Comparison of ENCODE assay signal across 8 cellular contexts in the genomic region with DNA sequence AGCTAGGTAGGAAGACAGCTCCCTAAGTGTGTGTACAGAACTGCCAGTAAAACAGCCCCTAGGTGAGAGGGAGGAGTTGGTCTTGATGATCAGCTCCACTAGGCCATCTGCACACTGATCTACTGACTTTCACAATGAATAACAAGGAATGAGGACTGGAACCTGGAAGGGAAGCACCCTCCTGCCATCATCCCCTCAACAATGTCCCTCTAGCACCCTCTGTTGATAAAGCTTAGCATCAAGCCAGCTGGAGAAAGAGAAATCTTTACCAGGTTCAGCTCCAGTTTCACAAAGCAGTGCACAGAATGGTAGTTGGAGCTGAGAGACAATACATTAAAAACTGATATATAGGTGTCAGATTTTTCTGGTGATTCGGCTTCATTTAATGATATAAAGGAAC. TPM values are rescaled to one million over a fixed set of nuclear protein-coding genes. Genes with fewer than 3 reads are reported as not detected.
A peak's percentile ranks its signal among the peaks of the same experiment; 100 is the strongest.
DNase-seq lines count a peak whose midpoint lies in the region; ATAC-seq and TF ChIP-seq lines count a peak whose summit lies in the region.

No MANE protein-coding gene starts in this region.

- H3K4me1 ChIP-seq in BE2C = no peaks in the 10 kb centered on the region

- no peaks in the 10 kb centered on the region for H3K27me3 ChIP-seq in BE2C

- ATAC-seq in GM21576 (IDR thresholded peaks at IDR 0.05; ENCODE audit: unreplicated experiment) (peak; percentile 59), HG03175 (IDR thresholded peaks at IDR 0.05; ENCODE audit: unreplicated experiment) (no peak), GM19023 (IDR thresholded peaks at IDR 0.05; ENCODE audit: unreplicated experiment) (no peak)

- no peak overlapping the region for H3K4me3 ChIP-seq in BE2C (ENCODE audit: low read depth, low read length)

- H3K36me3 ChIP-seq in BE2C = no peaks in the 10 kb centered on the region

- H3K9me3 ChIP-seq in BE2C = no peaks in the 10 kb centered on the region

- peak; percentile 68 for TF ChIP-seq CTCF in BE2C (IDR thresholded peaks at IDR 0.05; ENCODE audit: low read depth, low read length)

- DNase-seq in BE2C (peak; percentile 20), NCI-H2171 (lab: John Stamatoyannopoulos, UW) (peak; percentile 9), dermis blood vessel endothelial cell (peak; percentile 75), pulmonary artery endothelial cell (ENCODE audit: low read depth, low spot score) (peak; percentile 13), cortex of kidney (lab: John Stamatoyannopoulos, UW) (no peak)

RNA-seq across cellular contexts. Expression of a gene that starts 57.2 kb away (rescaled TPM):
- 5.5 TPM for polyA plus RNA-seq in BE2C (2012; ENCODE audit: insufficient read depth, insufficient read length, low read depth)
- total RNA-seq in dermis blood vessel endothelial cell (2.7 and 3.3 TPM in 2 replicates), pulmonary artery endothelial cell (3.0 and 4.5 TPM in 2 replicates)
